1 cellular context compared by ENCODE assay signal in the genomic region with DNA sequence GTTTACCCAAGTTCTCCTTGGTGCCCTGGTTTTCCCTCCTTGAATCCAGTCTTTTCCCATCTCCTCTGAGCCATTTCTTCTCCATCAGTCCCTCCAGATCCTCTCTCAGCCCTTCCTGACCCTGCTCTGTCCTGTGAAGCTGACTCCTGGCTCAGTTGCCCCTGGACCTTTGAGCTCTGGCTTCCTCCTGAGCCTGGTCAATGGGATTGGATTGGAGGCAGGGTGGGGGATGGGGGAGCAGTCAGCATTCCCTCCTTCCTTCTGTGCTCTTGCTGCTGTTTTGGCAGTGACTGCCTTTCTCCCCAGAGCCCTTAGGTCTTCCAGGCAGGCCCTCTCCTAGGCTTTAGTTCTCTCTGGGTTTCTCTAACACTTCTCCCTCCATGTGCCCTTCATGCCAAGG.
TF ChIP-seq lines count a peak whose summit lies in the region.

No MANE protein-coding gene starts in this region.

TF ChIP-seq in H1, 55 proteins besides CTCF, POLR2A, EP300 and RAD21 (continued from another document):
- TF ChIP-seq SRF (IDR thresholded peaks at IDR 0.05; ENCODE audit: low read depth, low read length) (no peak), CBX5 (IDR thresholded peaks at IDR 0.05; ENCODE audit: low read depth, low read length) (no peak), YY1 (IDR thresholded peaks at IDR 0.05; ENCODE audit: low read depth, low read length) (no peak), SP4 (IDR thresholded peaks at IDR 0.05; ENCODE audit: low read length) (no peak), CBX8 (IDR thresholded peaks at IDR 0.05; ENCODE audit: borderline replicate concordance, low read depth, low read length) (no peak), PHF8 (conservative IDR thresholded peaks at IDR 0.05; ENCODE audit: low read depth, low read length) (no peak), BCL11A (IDR thresholded peaks at IDR 0.05; ENCODE audit: low read depth in 2 of 2, low read length in 2 of 2) (no peak), JUND (IDR thresholded peaks at IDR 0.05; ENCODE audit: low read length) (no peak), ZNF274 (IDR thresholded peaks at IDR 0.05; ENCODE audit: borderline replicate concordance, extremely low read depth, low read length) (no peak), TEAD4 (IDR thresholded peaks at IDR 0.05; ENCODE audit: low read depth, low read length) (no peak), POU5F1 (IDR thresholded peaks at IDR 0.05; ENCODE audit: low read depth, low read length) (no peak), SUZ12 (IDR thresholded peaks at IDR 0.05; ENCODE audit: low read length) (no peak), SIRT6 (IDR thresholded peaks at IDR 0.05; ENCODE audit: low read length) (no peak), EGR1 (IDR thresholded peaks at IDR 0.05; ENCODE audit: borderline replicate concordance, low read depth, low read length) (no peak)
- TF ChIP-seq, protein P1, sequence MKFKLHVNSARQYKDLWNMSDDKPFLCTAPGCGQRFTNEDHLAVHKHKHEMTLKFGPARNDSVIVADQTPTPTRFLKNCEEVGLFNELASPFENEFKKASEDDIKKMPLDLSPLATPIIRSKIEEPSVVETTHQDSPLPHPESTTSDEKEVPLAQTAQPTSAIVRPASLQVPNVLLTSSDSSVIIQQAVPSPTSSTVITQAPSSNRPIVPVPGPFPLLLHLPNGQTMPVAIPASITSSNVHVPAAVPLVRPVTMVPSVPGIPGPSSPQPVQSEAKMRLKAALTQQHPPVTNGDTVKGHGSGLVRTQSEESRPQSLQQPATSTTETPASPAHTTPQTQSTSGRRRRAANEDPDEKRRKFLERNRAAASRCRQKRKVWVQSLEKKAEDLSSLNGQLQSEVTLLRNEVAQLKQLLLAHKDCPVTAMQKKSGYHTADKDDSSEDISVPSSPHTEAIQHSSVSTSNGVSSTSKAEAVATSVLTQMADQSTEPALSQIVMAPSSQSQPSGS (IDR thresholded peaks at IDR 0.05; ENCODE audit: low read length) = no peak
- TF ChIP-seq, protein P2, sequence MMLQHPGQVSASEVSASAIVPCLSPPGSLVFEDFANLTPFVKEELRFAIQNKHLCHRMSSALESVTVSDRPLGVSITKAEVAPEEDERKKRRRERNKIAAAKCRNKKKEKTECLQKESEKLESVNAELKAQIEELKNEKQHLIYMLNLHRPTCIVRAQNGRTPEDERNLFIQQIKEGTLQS (IDR thresholded peaks at IDR 0.05; ENCODE audit: insufficient read depth, low read depth, low read length) = no peak
- TF ChIP-seq, protein P3, sequence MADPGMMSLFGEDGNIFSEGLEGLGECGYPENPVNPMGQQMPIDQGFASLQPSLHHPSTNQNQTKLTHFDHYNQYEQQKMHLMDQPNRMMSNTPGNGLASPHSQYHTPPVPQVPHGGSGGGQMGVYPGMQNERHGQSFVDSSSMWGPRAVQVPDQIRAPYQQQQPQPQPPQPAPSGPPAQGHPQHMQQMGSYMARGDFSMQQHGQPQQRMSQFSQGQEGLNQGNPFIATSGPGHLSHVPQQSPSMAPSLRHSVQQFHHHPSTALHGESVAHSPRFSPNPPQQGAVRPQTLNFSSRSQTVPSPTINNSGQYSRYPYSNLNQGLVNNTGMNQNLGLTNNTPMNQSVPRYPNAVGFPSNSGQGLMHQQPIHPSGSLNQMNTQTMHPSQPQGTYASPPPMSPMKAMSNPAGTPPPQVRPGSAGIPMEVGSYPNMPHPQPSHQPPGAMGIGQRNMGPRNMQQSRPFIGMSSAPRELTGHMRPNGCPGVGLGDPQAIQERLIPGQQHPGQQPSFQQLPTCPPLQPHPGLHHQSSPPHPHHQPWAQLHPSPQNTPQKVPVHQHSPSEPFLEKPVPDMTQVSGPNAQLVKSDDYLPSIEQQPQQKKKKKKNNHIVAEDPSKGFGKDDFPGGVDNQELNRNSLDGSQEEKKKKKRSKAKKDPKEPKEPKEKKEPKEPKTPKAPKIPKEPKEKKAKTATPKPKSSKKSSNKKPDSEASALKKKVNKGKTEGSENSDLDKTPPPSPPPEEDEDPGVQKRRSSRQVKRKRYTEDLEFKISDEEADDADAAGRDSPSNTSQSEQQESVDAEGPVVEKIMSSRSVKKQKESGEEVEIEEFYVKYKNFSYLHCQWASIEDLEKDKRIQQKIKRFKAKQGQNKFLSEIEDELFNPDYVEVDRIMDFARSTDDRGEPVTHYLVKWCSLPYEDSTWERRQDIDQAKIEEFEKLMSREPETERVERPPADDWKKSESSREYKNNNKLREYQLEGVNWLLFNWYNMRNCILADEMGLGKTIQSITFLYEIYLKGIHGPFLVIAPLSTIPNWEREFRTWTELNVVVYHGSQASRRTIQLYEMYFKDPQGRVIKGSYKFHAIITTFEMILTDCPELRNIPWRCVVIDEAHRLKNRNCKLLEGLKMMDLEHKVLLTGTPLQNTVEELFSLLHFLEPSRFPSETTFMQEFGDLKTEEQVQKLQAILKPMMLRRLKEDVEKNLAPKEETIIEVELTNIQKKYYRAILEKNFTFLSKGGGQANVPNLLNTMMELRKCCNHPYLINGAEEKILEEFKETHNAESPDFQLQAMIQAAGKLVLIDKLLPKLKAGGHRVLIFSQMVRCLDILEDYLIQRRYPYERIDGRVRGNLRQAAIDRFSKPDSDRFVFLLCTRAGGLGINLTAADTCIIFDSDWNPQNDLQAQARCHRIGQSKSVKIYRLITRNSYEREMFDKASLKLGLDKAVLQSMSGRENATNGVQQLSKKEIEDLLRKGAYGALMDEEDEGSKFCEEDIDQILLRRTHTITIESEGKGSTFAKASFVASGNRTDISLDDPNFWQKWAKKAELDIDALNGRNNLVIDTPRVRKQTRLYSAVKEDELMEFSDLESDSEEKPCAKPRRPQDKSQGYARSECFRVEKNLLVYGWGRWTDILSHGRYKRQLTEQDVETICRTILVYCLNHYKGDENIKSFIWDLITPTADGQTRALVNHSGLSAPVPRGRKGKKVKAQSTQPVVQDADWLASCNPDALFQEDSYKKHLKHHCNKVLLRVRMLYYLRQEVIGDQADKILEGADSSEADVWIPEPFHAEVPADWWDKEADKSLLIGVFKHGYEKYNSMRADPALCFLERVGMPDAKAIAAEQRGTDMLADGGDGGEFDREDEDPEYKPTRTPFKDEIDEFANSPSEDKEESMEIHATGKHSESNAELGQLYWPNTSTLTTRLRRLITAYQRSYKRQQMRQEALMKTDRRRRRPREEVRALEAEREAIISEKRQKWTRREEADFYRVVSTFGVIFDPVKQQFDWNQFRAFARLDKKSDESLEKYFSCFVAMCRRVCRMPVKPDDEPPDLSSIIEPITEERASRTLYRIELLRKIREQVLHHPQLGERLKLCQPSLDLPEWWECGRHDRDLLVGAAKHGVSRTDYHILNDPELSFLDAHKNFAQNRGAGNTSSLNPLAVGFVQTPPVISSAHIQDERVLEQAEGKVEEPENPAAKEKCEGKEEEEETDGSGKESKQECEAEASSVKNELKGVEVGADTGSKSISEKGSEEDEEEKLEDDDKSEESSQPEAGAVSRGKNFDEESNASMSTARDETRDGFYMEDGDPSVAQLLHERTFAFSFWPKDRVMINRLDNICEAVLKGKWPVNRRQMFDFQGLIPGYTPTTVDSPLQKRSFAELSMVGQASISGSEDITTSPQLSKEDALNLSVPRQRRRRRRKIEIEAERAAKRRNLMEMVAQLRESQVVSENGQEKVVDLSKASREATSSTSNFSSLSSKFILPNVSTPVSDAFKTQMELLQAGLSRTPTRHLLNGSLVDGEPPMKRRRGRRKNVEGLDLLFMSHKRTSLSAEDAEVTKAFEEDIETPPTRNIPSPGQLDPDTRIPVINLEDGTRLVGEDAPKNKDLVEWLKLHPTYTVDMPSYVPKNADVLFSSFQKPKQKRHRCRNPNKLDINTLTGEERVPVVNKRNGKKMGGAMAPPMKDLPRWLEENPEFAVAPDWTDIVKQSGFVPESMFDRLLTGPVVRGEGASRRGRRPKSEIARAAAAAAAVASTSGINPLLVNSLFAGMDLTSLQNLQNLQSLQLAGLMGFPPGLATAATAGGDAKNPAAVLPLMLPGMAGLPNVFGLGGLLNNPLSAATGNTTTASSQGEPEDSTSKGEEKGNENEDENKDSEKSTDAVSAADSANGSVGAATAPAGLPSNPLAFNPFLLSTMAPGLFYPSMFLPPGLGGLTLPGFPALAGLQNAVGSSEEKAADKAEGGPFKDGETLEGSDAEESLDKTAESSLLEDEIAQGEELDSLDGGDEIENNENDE (IDR thresholded peaks at IDR 0.05; ENCODE audit: insufficient replicate concordance, low read length) = no peak
